ENCODE assay signal across 8 cellular contexts in genomic region chr4:47914926-47915237, GRCh38. TPM values are rescaled to one million over a fixed set of nuclear protein-coding genes. Genes with fewer than 3 reads are reported as not detected.
A peak's percentile ranks its signal among the peaks of the same experiment; 100 is the strongest.
DNase-seq lines count a peak whose midpoint lies in the region; ATAC-seq and TF ChIP-seq lines count a peak whose summit lies in the region.

No MANE protein-coding gene starts in this region.

- peaks cover 0 to 8% (median 6%) of the 10 kb centered on the region in 4 donors for H3K36me3 ChIP-seq in liver (ENCODE audit: control insufficient read depth in 4 of 4, insufficient read depth in 3 of 4, low read depth in 1 of 4, low read length in 3 of 4)
- H3K36me3 ChIP-seq in aorta (ENCODE audit: control insufficient read depth in 1 of 2, insufficient read depth in 2 of 2, low read length in 1 of 2): no peaks in the 10 kb centered on the region

- peaks cover 0 to 17% (median 5%) of the 10 kb centered on the region in 4 donors for H3K4me1 ChIP-seq in liver (ENCODE audit: control insufficient read depth in 4 of 4, insufficient read depth in 4 of 4, low read length in 3 of 4)
- H3K4me1 ChIP-seq in aorta (ENCODE audit: control insufficient read depth in 1 of 2, insufficient read depth in 2 of 2, low read length in 2 of 2): no peaks in the 10 kb centered on the region

- no peak for TF ChIP-seq RAD21 in liver (IDR thresholded peaks at IDR 0.05)

- H3K27me3 ChIP-seq in liver (ENCODE audit: control insufficient read depth in 4 of 4, insufficient read depth in 4 of 4, low read length in 3 of 4) (no peaks in the 10 kb centered on the region), aorta (ENCODE audit: control insufficient read depth in 1 of 2, insufficient read depth in 2 of 2, low read length in 1 of 2) (no peaks in the 10 kb centered on the region)

- H3K9me3 Mint-ChIP-seq in activated T-helper 17 cell treated with anti-CD3 and anti-CD28 coated beads, Interleukin-2, amount 50 U/mL, for 72 hours: peaks cover 5% of the 10 kb centered on the region

- no peak for DNase-seq in aorta
- DNase-seq in effector CD4-positive, alpha-beta T cell: no peak
- DNase-seq in AG08396 (ENCODE audit: low spot score): no peak
- DNase-seq in A172 (ENCODE audit: low spot score): no peak

- peaks cover 40% of the 10 kb centered on the region for H3K36me3 Mint-ChIP-seq in activated T-helper 17 cell treated with anti-CD3 and anti-CD28 coated beads, Interleukin-2, amount 50 U/mL, for 72 hours (ENCODE audit: low read depth)

- H3K9me3 ChIP-seq in liver (ENCODE audit: control insufficient read depth in 4 of 4, low read length in 3 of 4) (no peaks in the 10 kb centered on the region), aorta (ENCODE audit: control insufficient read depth, low read length) (no peaks in the 10 kb centered on the region)

- H3K4me3 ChIP-seq in liver (ENCODE audit: low read depth in 1 of 3, low read length in 3 of 3) (peak overlapping the region; percentile 53 to 98 (median 76)), aorta (ENCODE audit: low read length in 2 of 2) (peak overlapping the region; percentile 30 to 92)

- WGBS in liver: 1% methylated on average over 6 of the region's 6 CpGs
- WGBS in aorta, 2 donors: 1 to 2% methylated on average over 6 of the region's 6 CpGs

- no peaks in the 10 kb centered on the region for H3K27me3 Mint-ChIP-seq in activated T-helper 17 cell treated with anti-CD3 and anti-CD28 coated beads, Interleukin-2, amount 50 U/mL, for 72 hours

- intact Hi-C loops in aorta (cut with DNase I): loop anchor here in 1 of 2 donors (10.0 kb wide), 1 partner anchor 100 kb away; the partner anchor contains the start of genes CNGA1 and NIPAL1

- peak overlapping the region; percentile 61 to 75 for H3K9ac ChIP-seq in liver (ENCODE audit: low read depth in 1 of 2, low read length in 2 of 2)

- peaks cover 15% of the 10 kb centered on the region for H3K4me1 Mint-ChIP-seq in activated T-helper 17 cell treated with anti-CD3 and anti-CD28 coated beads, Interleukin-2, amount 50 U/mL, for 72 hours

- H3K27ac ChIP-seq in liver (ENCODE audit: low read depth in 1 of 2, low read length in 2 of 2) (peak overlapping the region in 1 of 2 donors; percentile 46), aorta (ENCODE audit: low read depth in 1 of 2, low read length in 2 of 2) (no peak overlapping the region)

- H3K27ac Mint-ChIP-seq in activated T-helper 17 cell treated with anti-CD3 and anti-CD28 coated beads, Interleukin-2, amount 50 U/mL, for 72 hours: peak overlapping the region; percentile 82

- ATAC-seq in GM18867 (IDR thresholded peaks at IDR 0.05; ENCODE audit: unreplicated experiment) (peak; percentile 23), HG02870 (IDR thresholded peaks at IDR 0.05; ENCODE audit: unreplicated experiment) (peak; percentile 20), aorta (ENCODE audit: low FRiP score) (no peak)
- peak; percentile 26 for ATAC-seq in activated T-helper 17 cell treated with anti-CD3 and anti-CD28 coated beads, Interleukin-2, amount 50 U/mL, for 72 hours (replicated peaks)

- peak overlapping the region; percentile 88 for H3K4me3 Mint-ChIP-seq in activated T-helper 17 cell treated with anti-CD3 and anti-CD28 coated beads, Interleukin-2, amount 50 U/mL, for 72 hours

- TF ChIP-seq CTCF in liver (IDR thresholded peaks at IDR 0.05; ENCODE audit: low read depth, low read length, missing input control): no peak

TF ChIP-seq in liver, 16 proteins besides CTCF, POLR2A, EP300 and RAD21:
- TF ChIP-seq ATF3 (IDR thresholded peaks at IDR 0.05) (no peak), HNF4G (IDR thresholded peaks at IDR 0.05) (no peak), HNF4A (conservative IDR thresholded peaks at IDR 0.05) (no peak), RXRA (IDR thresholded peaks at IDR 0.05) (no peak), FOXA2 (IDR thresholded peaks at IDR 0.05) (no peak), SP1 (IDR thresholded peaks at IDR 0.05) (no peak), NR2F2 (IDR thresholded peaks at IDR 0.05) (no peak), REST (IDR thresholded peaks at IDR 0.05) (no peak), FOXA1 (IDR thresholded peaks at IDR 0.05) (no peak), TAF1 (conservative IDR thresholded peaks at IDR 0.05) (no peak)

RNA-seq across cellular contexts. Expression of gene NFXL1, which starts 0.5 kb away (rescaled TPM):
- 10 to 100 TPM; 10.9 to 12.4 TPM for total RNA-seq in activated T-helper 17 cell treated with anti-CD3 and anti-CD28 coated beads, Interleukin-2, amount 50 U/mL, for 72 hours
- total RNA-seq in liver (1 to 10 TPM; 5.5 to 9.9 TPM), aorta (10 to 100 TPM; 13.7 to 16.7 TPM)
- polyA plus RNA-seq in liver (1 to 10 TPM; 3.9 to 5.4 TPM), aorta (1 to 10 TPM; 6.0 to 8.2 TPM)
- total RNA-seq in A172 (2014; rRNA removed; shearing (Covaris generic)): 5.9 and 8.7 TPM in 2 replicates
